8 cellular contexts compared by ENCODE assay signal in the genomic region with DNA sequence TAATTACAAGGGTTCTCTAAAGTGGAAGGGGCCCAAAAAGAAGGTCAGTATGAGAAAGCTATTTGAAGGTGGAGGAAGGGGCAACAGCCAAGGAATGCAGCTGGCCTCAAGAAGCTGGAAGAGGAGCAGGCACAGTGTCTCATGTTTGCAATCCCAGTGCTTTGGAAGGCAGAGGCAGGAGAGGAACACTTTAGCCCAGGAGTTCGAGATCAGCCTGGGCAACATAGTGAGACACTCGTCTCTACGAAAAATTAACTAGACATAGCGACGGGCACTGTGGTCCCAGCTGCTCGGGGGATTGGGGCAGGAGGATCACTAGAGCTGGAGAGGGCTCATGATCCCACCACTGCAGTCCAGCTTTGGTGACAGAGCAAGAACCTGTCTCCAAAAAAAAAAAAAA. TPM values are rescaled to one million over a fixed set of nuclear protein-coding genes. Genes with fewer than 3 reads are reported as not detected.
DNase-seq lines count a peak whose midpoint lies in the region; ATAC-seq and TF ChIP-seq lines count a peak whose summit lies in the region.

No MANE protein-coding gene starts in this region.

- peaks cover 5% of the 10 kb centered on the region for H3K36me3 ChIP-seq in suprapubic skin

- peaks cover 15% of the 10 kb centered on the region for H3K4me1 Mint-ChIP-seq in activated T-cell treated with anti-CD3 and anti-CD28 coated beads, Interleukin-2, amount 50 U/mL, for 72 hours (ENCODE audit: low read depth)
- peaks cover 24% of the 10 kb centered on the region for H3K4me1 Mint-ChIP-seq in activated naive CD8-positive, alpha-beta T cell (ENCODE audit: low read depth)
- H3K4me1 Mint-ChIP-seq in memory B cell = peaks cover 16% of the 10 kb centered on the region

- H3K27ac ChIP-seq in suprapubic skin = no peak overlapping the region

- H3K27ac Mint-ChIP-seq in activated T-cell treated with anti-CD3 and anti-CD28 coated beads, Interleukin-2, amount 50 U/mL, for 72 hours = peak overlapping the region; percentile 8
- peak overlapping the region; percentile 24 for H3K27ac Mint-ChIP-seq in activated naive CD8-positive, alpha-beta T cell
- H3K27ac Mint-ChIP-seq in memory B cell = peak overlapping the region; percentile 75

- no peak for ATAC-seq in activated T-cell treated with anti-CD3 and anti-CD28 coated beads, Interleukin-2, amount 50 U/mL, for 72 hours (replicated peaks in 1 of 2)
- ATAC-seq in memory B cell (ENCODE audit: low read depth) = no peak

- peaks cover 7% of the 10 kb centered on the region for H3K27me3 Mint-ChIP-seq in activated T-cell treated with anti-CD3 and anti-CD28 coated beads, Interleukin-2, amount 50 U/mL, for 72 hours (ENCODE audit: low read depth)
- peaks cover 4% of the 10 kb centered on the region for H3K27me3 Mint-ChIP-seq in activated naive CD8-positive, alpha-beta T cell
- H3K27me3 Mint-ChIP-seq in memory B cell = peaks cover 2% of the 10 kb centered on the region

- peaks cover 19% of the 10 kb centered on the region for H3K4me1 ChIP-seq in suprapubic skin

- TF ChIP-seq CTCF in suprapubic skin (IDR thresholded peaks at IDR 0.05) = no peak

- no peak for TF ChIP-seq POLR2A in suprapubic skin (IDR thresholded peaks at IDR 0.05)

- 94% methylated on average over 6 of the region's 6 CpGs for WGBS in suprapubic skin

- H3K4me3 ChIP-seq in suprapubic skin = peak overlapping the region; percentile 99

- H3K4me3 Mint-ChIP-seq in activated T-cell treated with anti-CD3 and anti-CD28 coated beads, Interleukin-2, amount 50 U/mL, for 72 hours = peak overlapping the region; percentile 82 to 90
- H3K4me3 Mint-ChIP-seq in activated naive CD8-positive, alpha-beta T cell = peak overlapping the region; percentile 89
- H3K4me3 Mint-ChIP-seq in memory B cell = peak overlapping the region; percentile 87

- DNase-seq in activated T-cell treated with anti-CD3 and anti-CD28 coated beads, Interleukin-2, amount 50 U/mL, for 72 hours = no peak
- DNase-seq in activated T-cell treated with anti-CD3 and anti-CD28 coated beads for 4 hours (no peak), memory B cell (ENCODE audit: low spot score in 2 of 2) (no peak), suprapubic skin (ENCODE audit: low spot score in 2 of 2) (no peak), NCI-H187 treated with DMSO at 0.1 percent for 48 hours (lab: John Stamatoyannopoulos, UW) (no peak), DMS53 treated with DMSO at 0.1 percent for 48 hours (lab: John Stamatoyannopoulos, UW; ENCODE audit: unreplicated experiment) (no peak), NCI-H2081 (lab: John Stamatoyannopoulos, UW) (no peak)

- H3K9me3 Mint-ChIP-seq in activated T-cell treated with anti-CD3 and anti-CD28 coated beads, Interleukin-2, amount 50 U/mL, for 72 hours = no peaks in the 10 kb centered on the region
- no peaks in the 10 kb centered on the region for H3K9me3 Mint-ChIP-seq in activated naive CD8-positive, alpha-beta T cell (ENCODE audit: low read depth)
- H3K9me3 Mint-ChIP-seq in memory B cell = no peaks in the 10 kb centered on the region

- H3K9me3 ChIP-seq in suprapubic skin = no peaks in the 10 kb centered on the region

- no peaks in the 10 kb centered on the region for H3K27me3 ChIP-seq in suprapubic skin

- TF ChIP-seq EP300 in suprapubic skin (IDR thresholded peaks at IDR 0.05) = no peak

- no peaks in the 10 kb centered on the region for H3K36me3 Mint-ChIP-seq in activated T-cell treated with anti-CD3 and anti-CD28 coated beads, Interleukin-2, amount 50 U/mL, for 72 hours (ENCODE audit: insufficient read depth in 2 of 2)
- peaks cover 2% of the 10 kb centered on the region for H3K36me3 Mint-ChIP-seq in activated naive CD8-positive, alpha-beta T cell
- H3K36me3 Mint-ChIP-seq in memory B cell = no peaks in the 10 kb centered on the region

RNA-seq across cellular contexts. Expression of a gene that starts 0.7 kb away (rescaled TPM):
- total RNA-seq in activated T-cell treated with anti-CD3 and anti-CD28 coated beads, Interleukin-2, amount 50 U/mL, for 72 hours = 10 to 100 TPM; 14.4 to 14.9 TPM
- total RNA-seq in suprapubic skin = 10 to 100 TPM in 2 of 4 donors, 1 to 10 TPM in 2; 6.9 to 20.4 (median 9.9) TPM

RNA-seq across cellular contexts. Expression of a gene that starts 31.2 kb away (rescaled TPM):
- total RNA-seq in activated T-cell treated with anti-CD3 and anti-CD28 coated beads, Interleukin-2, amount 50 U/mL, for 72 hours = under 1 TPM; 0.12 to 0.16 TPM
- total RNA-seq in suprapubic skin = under 1 TPM in 3 of 4 donors, not detected in 1; 0.38 to 0.51 (median 0.42) TPM

Comparison
In these comparisons a context has a peak if more than half of its experiments do, and no peak if none do; other contexts are left out.
1. H3K27ac Mint-ChIP-seq: peak in every context shown above with its lines; median percentile 75 in memory B cell; 24 in activated naive CD8-positive, alpha-beta T cell; 8 in activated T-cell treated with anti-CD3 and anti-CD28 coated beads, Interleukin-2, amount 50 U/mL, for 72 hours.